9 cellular contexts compared by ENCODE assay signal in genomic region chr14:91380610-91381371, GRCh38. TPM values are rescaled to one million over a fixed set of nuclear protein-coding genes. Genes with fewer than 3 reads are reported as not detected.
DNase-seq lines count a peak whose midpoint lies in the region; ATAC-seq and TF ChIP-seq lines count a peak whose summit lies in the region.
"Had no signal": no experiment of that assay in that cellular context is flagged by ENCODE, and none has a peak within 500 bp of the region (broad histone marks: within the 10 kb centered on the region; RNA-seq: fewer than 3 reads in every experiment).

No MANE protein-coding gene starts in this region.

- H3K9ac ChIP-seq in mammary epithelial cell (ENCODE audit: insufficient read depth, low read length): no peak overlapping the region

- H3K79me2 ChIP-seq in mammary epithelial cell (ENCODE audit: insufficient read depth, low read length) (no peaks in the 10 kb centered on the region), osteoblast (ENCODE audit: insufficient read depth, low read length) (no peaks in the 10 kb centered on the region)

- H3K36me3 ChIP-seq in mammary epithelial cell (ENCODE audit: insufficient read depth, low read length) (no peaks in the 10 kb centered on the region), osteoblast (ENCODE audit: insufficient read depth, low read length) (no peaks in the 10 kb centered on the region)

- no peak overlapping the region for H3K4me3 ChIP-seq in mammary epithelial cell (replicated peaks in 1 of 3; ENCODE audit: insufficient read depth in 1 of 3, low read depth in 2 of 3, low read length in 3 of 3)
- H3K4me3 ChIP-seq in osteoblast (ENCODE audit: insufficient read depth, low read length): no peak overlapping the region

- no peak for TF ChIP-seq CTCF in MCF 10A (IDR thresholded peaks at IDR 0.05; ENCODE audit: unreplicated experiment)
- TF ChIP-seq CTCF in mammary epithelial cell (conservative IDR thresholded peaks at IDR 0.05 in 1 of 2, IDR thresholded peaks at IDR 0.05 in 1 of 2; ENCODE audit: extremely low read depth in 1 of 2, insufficient read depth in 1 of 2, low read depth in 1 of 2, low read length in 2 of 2): no peak
- TF ChIP-seq CTCF in chondrocyte (IDR thresholded peaks at IDR 0.05): no peak
- TF ChIP-seq CTCF in osteoblast (IDR thresholded peaks at IDR 0.05; ENCODE audit: extremely low read depth, low read depth, low read length): no peak

- H3K4me1 ChIP-seq in mammary epithelial cell (ENCODE audit: insufficient read depth, low read length): no peaks in the 10 kb centered on the region
- no peaks in the 10 kb centered on the region for H3K4me1 ChIP-seq in osteoblast (ENCODE audit: insufficient read depth, low read length)

- CTCF ChIA-PET in MCF 10A (lab: Yijun Ruan, JAX) (interaction anchor here (0.7 kb wide), 2 partner anchors 32 to 56 kb away, joined by 3 read pairs; no protein-coding TSS in a partner anchor), mammary epithelial cell (lab: Charles Lee; ENCODE audit: low non-redundant PET) (no interaction called here)

- H3K27me3 Mint-ChIP-seq in MCF 10A (ENCODE audit: insufficient read depth, unreplicated experiment) (no peaks in the 10 kb centered on the region), chondrocyte (ENCODE audit: low read depth) (peaks cover 6% of the 10 kb centered on the region)

- H2AFZ ChIP-seq in mammary epithelial cell (ENCODE audit: low read depth, low read length) (no peak overlapping the region), osteoblast (ENCODE audit: low read length) (no peak overlapping the region)

- H3K27ac Mint-ChIP-seq in MCF 10A (ENCODE audit: low read depth, unreplicated experiment) (no peak overlapping the region), chondrocyte (ENCODE audit: unreplicated experiment) (peak overlapping the region; percentile 49)

- H3K9me3 Mint-ChIP-seq in MCF 10A (ENCODE audit: unreplicated experiment): no peaks in the 10 kb centered on the region
- H3K9me3 Mint-ChIP-seq in chondrocyte (ENCODE audit: low read depth): no peaks in the 10 kb centered on the region

- H3K4me3 Mint-ChIP-seq in MCF 10A (ENCODE audit: unreplicated experiment) (no peak overlapping the region), chondrocyte (ENCODE audit: unreplicated experiment) (no peak overlapping the region)

- dilution Hi-C loops in mammary epithelial cell (cut with HindIII; ENCODE audit: low sequenced_read_pairs): no loop called here

- H3K27ac ChIP-seq in mammary epithelial cell (ENCODE audit: insufficient read depth, low read depth, low read length) (no peak overlapping the region), substantia nigra (ENCODE audit: low read depth, low read length, poor library complexity, severe bottlenecking) (peak overlapping the region; percentile 42), osteoblast (ENCODE audit: low read depth, low read length) (no peak overlapping the region)

- ATAC-seq in GM18502 (IDR thresholded peaks at IDR 0.05; ENCODE audit: poor library complexity, unreplicated experiment): no peak

- no TSS peak for BruUV-seq in MCF 10A (replicated peaks; lab: Mats Ljungman, UMichigan)
- BruUV-seq in mammary epithelial cell (replicated peaks; lab: Mats Ljungman, UMichigan): no TSS peak

- H3K4me2 ChIP-seq in mammary epithelial cell (ENCODE audit: insufficient read depth, low read depth, low read length) (no peak overlapping the region), osteoblast (ENCODE audit: insufficient read depth, low read length) (no peak overlapping the region)

- H3K36me3 Mint-ChIP-seq in MCF 10A (ENCODE audit: insufficient read depth, unreplicated experiment): peaks cover 6% of the 10 kb centered on the region
- H3K36me3 Mint-ChIP-seq in chondrocyte (ENCODE audit: low read depth): no peaks in the 10 kb centered on the region

- POLR2A ChIA-PET in MCF 10A (lab: Yijun Ruan, JAX): no interaction called here

- H4K20me1 ChIP-seq in mammary epithelial cell (ENCODE audit: insufficient read depth, low read length) (no peaks in the 10 kb centered on the region), osteoblast (ENCODE audit: insufficient read depth, low read length) (no peaks in the 10 kb centered on the region)

- no peaks in the 10 kb centered on the region for H3K27me3 ChIP-seq in mammary epithelial cell (ENCODE audit: insufficient read depth, low read length)
- no peaks in the 10 kb centered on the region for H3K27me3 ChIP-seq in osteoblast (ENCODE audit: insufficient read depth, low read length)

- H3K4me1 Mint-ChIP-seq in MCF 10A (ENCODE audit: insufficient read depth, unreplicated experiment): peaks cover 28% of the 10 kb centered on the region
- peaks cover 25% of the 10 kb centered on the region for H3K4me1 Mint-ChIP-seq in chondrocyte (ENCODE audit: low read depth)

- H3K9me3 ChIP-seq in mammary epithelial cell (replicated peaks; ENCODE audit: insufficient read depth, low read length) (no peaks in the 10 kb centered on the region), osteoblast (ENCODE audit: low read depth, low read length) (no peaks in the 10 kb centered on the region)

- intact Hi-C loops in MCF 10A (cut with micrococcal nuclease) (no loop called here), mammary epithelial cell (cut with micrococcal nuclease) (no loop called here)

- WGBS in mammary epithelial cell (ENCODE audit: low coverage, missing lambda C conversion rate): 82% methylated on average over 10 of the region's 11 CpGs

- peak; percentile 46 for DNase-seq in MCF 10A (ENCODE audit: unreplicated experiment)
- no peak for DNase-seq in mammary epithelial cell
- peak; percentile 63 to 87 for DNase-seq in NCI-H526 (lab: John Stamatoyannopoulos, UW)
- no peak for DNase-seq in chondrocyte (ENCODE audit: low spot score)
- DNase-seq in substantia nigra (lab: John Stamatoyannopoulos, UW): peak in 5 of 49 donors; percentile 17 to 21 (median 20)
- DNase-seq in NCI-H226: no peak
- DNase-seq in osteoblast (ENCODE audit: insufficient read length, low spot score, missing footprints): no peak
- DNase-seq: activated T-cell treated with anti-CD3 and anti-CD28 coated beads, Interleukin-2, amount 50 U/mL, for 48 hours had no signal

- in situ Hi-C loops in mammary epithelial cell (cut with MboI; ENCODE audit: low sequenced_read_pairs in 2 of 2): no loop called here

RNA-seq across cellular contexts. Expression of gene CCDC88C, which starts 36.8 kb away (rescaled TPM):
- total RNA-seq in MCF 10A (2022): 11.4 and 19.7 TPM in 2 replicates
- 1 to 10 TPM; 2.0 to 4.7 TPM for total RNA-seq in mammary epithelial cell
- 1.4 TPM for polyA plus RNA-seq in mammary epithelial cell
- polyA minus RNA-seq in mammary epithelial cell: 0.47 TPM
- total RNA-seq in chondrocyte: 1.1 to 3.6 TPM (median 2.3 TPM) in 3 replicates
- total RNA-seq in osteoblast: 0.29 and 0.36 TPM in 2 replicates

Comparison
In these comparisons a context has a peak if more than half of its experiments do, and no peak if none do; other contexts are left out.
1. DNase-seq: peak in MCF 10A (single experiment) and NCI-H526 (2 of 2); none in mammary epithelial cell (single experiment), chondrocyte (single experiment), NCI-H226 (single experiment) and osteoblast (single experiment).